8 cellular contexts compared by ENCODE assay signal in the genomic region with DNA sequence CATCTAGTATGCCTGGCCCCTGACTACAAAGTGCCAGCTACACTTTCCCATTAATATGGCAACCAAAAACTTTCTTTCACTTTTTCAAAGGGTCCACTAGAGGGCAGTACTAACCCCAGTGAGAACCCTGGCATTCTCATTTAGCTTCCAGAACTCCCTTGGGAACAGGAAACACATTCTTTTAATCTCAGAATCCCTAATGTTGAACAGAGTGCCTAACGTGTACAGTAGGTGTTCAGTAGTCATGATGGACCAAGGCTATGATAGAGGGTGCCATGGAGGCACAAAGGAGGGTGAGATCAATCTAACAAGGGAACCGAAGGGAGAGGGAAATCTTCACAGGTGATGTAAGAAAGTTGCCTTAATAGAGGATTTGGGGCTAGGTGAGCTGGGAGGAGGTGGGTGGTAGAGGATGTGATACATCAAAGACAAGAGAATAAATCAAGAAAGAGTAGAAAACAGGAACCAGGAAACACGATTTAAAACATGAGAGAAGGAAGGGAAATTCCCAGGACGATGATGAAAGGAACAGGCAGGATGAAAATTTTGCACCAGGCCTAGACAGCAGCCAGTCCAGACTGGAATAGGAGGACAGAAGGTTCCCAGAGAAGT. TPM values are rescaled to one million over a fixed set of nuclear protein-coding genes. Genes with fewer than 3 reads are reported as not detected.
DNase-seq lines count a peak whose midpoint lies in the region; ATAC-seq and TF ChIP-seq lines count a peak whose summit lies in the region.

No MANE protein-coding gene starts in this region.

- peak overlapping the region in 1 of 3 experiments; percentile 4 for H3K27ac Mint-ChIP-seq in nephron

- H3K4me1 Mint-ChIP-seq in nephron = no peaks in the 10 kb centered on the region

- TF ChIP-seq CTCF in 22Rv1 (IDR thresholded peaks at IDR 0.05) (peak; percentile 99), nephron (IDR thresholded peaks at IDR 0.05; ENCODE audit: unreplicated experiment in 3 of 3) (peak; percentile 59 to 73 (median 60))

- H3K9me3 Mint-ChIP-seq in nephron = peaks cover 14% of the 10 kb centered on the region

- peak; percentile 52 for ATAC-seq in esophagus mucosa
- ATAC-seq in HG03045 (IDR thresholded peaks at IDR 0.05; ENCODE audit: unreplicated experiment) = no peak

- H3K36me3 Mint-ChIP-seq in nephron (ENCODE audit: low read depth) = peaks cover 22% of the 10 kb centered on the region

- peak; percentile 84 for DNase-seq in EL
- DNase-seq in M059J (ENCODE audit: low read depth) = peak; percentile 79
- DNase-seq in SKM-1 (lab: John Stamatoyannopoulos, UW; ENCODE audit: unreplicated experiment) = peak; percentile 41
- DNase-seq in effector CD4-positive, alpha-beta T cell = no peak

- H3K4me3 Mint-ChIP-seq in nephron = no peak overlapping the region

- H3K27me3 Mint-ChIP-seq in nephron (ENCODE audit: low read depth) = no peaks in the 10 kb centered on the region

- peak overlapping the region; percentile 19 for H3K27ac ChIP-seq in 22Rv1

RNA-seq across cellular contexts. Expression of a gene that starts 41.5 kb away (rescaled TPM):
- 44.5 and 87.9 TPM in 2 replicates for total RNA-seq in M059J (2014; rRNA removed; shearing (Covaris generic))
- total RNA-seq in esophagus mucosa = 12.9 TPM

RNA-seq across cellular contexts. Expression of a gene that starts 41.7 kb away (rescaled TPM):
- 12.5 and 15.7 TPM in 2 replicates for total RNA-seq in M059J (2014; rRNA removed; shearing (Covaris generic))
- 8.4 TPM for total RNA-seq in esophagus mucosa

RNA-seq across cellular contexts. Expression of a gene that starts 50.4 kb away (rescaled TPM):
- 3.3 and 3.7 TPM in 2 replicates for total RNA-seq in M059J (2014; rRNA removed; shearing (Covaris generic))
- total RNA-seq in esophagus mucosa = 0.68 TPM
